27 cellular contexts compared by ENCODE assay signal in genomic region chr1:83512371-83513004, GRCh38.
DNase-seq lines count a peak whose midpoint lies in the region; ATAC-seq, FAIRE-seq and TF ChIP-seq lines count a peak whose summit lies in the region.
"Had no signal": no experiment of that assay in that cellular context is flagged by ENCODE, and none has a peak within 500 bp of the region (broad histone marks: within the 10 kb centered on the region; RNA-seq: fewer than 3 reads in every experiment).

No MANE protein-coding gene starts in this region.

- H3K27ac ChIP-seq in liver (ENCODE audit: low read depth in 1 of 2, low read length in 2 of 2) (no peak overlapping the region), HepG2 (ENCODE audit: extremely low read length, insufficient read depth, low read length) (no peak overlapping the region), SK-N-MC (peak overlapping the region; percentile 78), heart left ventricle (peak overlapping the region in 1 of 12 donors; percentile 32)
- H3K27ac ChIP-seq: ascending aorta; BLaER1 treated with 17β-estradiol and CSF1 and Interleukin-3, amounts not matched to agents 10 nM and 100 nM; pancreas; suprapubic skin had no signal

- TF ChIP-seq POLR2A in HepG2 (IDR thresholded peaks at IDR 0.05; ENCODE audit: insufficient read depth in 1 of 2, low read depth in 2 of 2, low read length in 2 of 2) (no peak), heart left ventricle (IDR thresholded peaks at IDR 0.05) (no peak)

- no peaks in the 10 kb centered on the region for H3K27me3 ChIP-seq in liver (ENCODE audit: control insufficient read depth in 4 of 4, insufficient read depth in 4 of 4, low read length in 3 of 4)
- H3K27me3 ChIP-seq in HepG2 (ENCODE audit: control insufficient read depth in 1 of 2, insufficient read depth in 2 of 2, low read length in 2 of 2) = no peaks in the 10 kb centered on the region
- H3K27me3 ChIP-seq in heart left ventricle = no peaks in the 10 kb centered on the region
- H3K27me3 ChIP-seq: ascending aorta; BLaER1 treated with 17β-estradiol and CSF1 and Interleukin-3, amounts not matched to agents 10 nM and 100 nM; pancreas; suprapubic skin had no signal

- TF ChIP-seq RAD21 in liver (IDR thresholded peaks at IDR 0.05) = peak; percentile 64 to 67
- no peak for TF ChIP-seq RAD21 in HepG2 (CRISPR knock-in tag; IDR thresholded peaks at IDR 0.05)

- H3K4me1 ChIP-seq in liver (ENCODE audit: control insufficient read depth in 4 of 4, insufficient read depth in 4 of 4, low read length in 3 of 4) (peaks cover 0 to 38% (median 31%) of the 10 kb centered on the region in 4 donors), HepG2 (ENCODE audit: insufficient read depth, low read length) (no peaks in the 10 kb centered on the region), heart left ventricle (peaks cover 0 to 44% (median 29%) of the 10 kb centered on the region in 12 donors)

- no peak overlapping the region for H2AFZ ChIP-seq in HepG2 (ENCODE audit: low read length)

- ATAC-seq in HepG2 (no peak), heart left ventricle (no peak)
- ATAC-seq in stimulated activated naive CD8-positive, alpha-beta T cell treated with anti-CD3 and anti-CD28 coated beads, Interleukin-15, Interleukin-2, amounts not matched to agents 100 U/mL and 50 U/mL, for 24 hours = no peak
- ATAC-seq: activated naive CD4-positive, alpha-beta T cell treated with anti-CD3 and anti-CD28 coated beads, Interleukin-2, amount 50 U/mL, for 72 hours; activated T-cell treated with anti-CD3 and anti-CD28 coated beads, Interleukin-2, amount 50 U/mL, for 72 hours; natural killer cell treated with Interleukin-12 subunit alpha and Interleukin-12 subunit beta and Interleukin-15 and Interleukin-18, amount 100 ng/mL, for 72 hours; pancreas; PC-3; sciatic nerve had no signal

- no peaks in the 10 kb centered on the region for H3K9me3 ChIP-seq in liver (ENCODE audit: control insufficient read depth in 4 of 4, low read length in 3 of 4)
- peaks cover 93% of the 10 kb centered on the region for H3K9me3 ChIP-seq in HepG2 (ENCODE audit: low read length)
- no peaks in the 10 kb centered on the region for H3K9me3 ChIP-seq in SK-N-MC (ENCODE audit: low read depth, low read length)
- no peaks in the 10 kb centered on the region for H3K9me3 ChIP-seq in heart left ventricle
- H3K9me3 ChIP-seq: ascending aorta; BLaER1 treated with 17β-estradiol and CSF1 and Interleukin-3, amounts not matched to agents 10 nM and 100 nM; pancreas; suprapubic skin had no signal

- 68% methylated on average over 2 of the region's 2 CpGs for WGBS in liver
- 19% methylated on average over 2 of the region's 2 CpGs for WGBS in HepG2 (ENCODE audit: low lambda C conversion rate)
- WGBS in heart left ventricle, 4 donors = 73 to 81% (median 76%) methylated on average over 2 of the region's 2 CpGs

- H4K20me1 ChIP-seq in HepG2 (ENCODE audit: insufficient read depth, low read length) = no peaks in the 10 kb centered on the region
- H4K20me1 ChIP-seq: BLaER1 treated with 17β-estradiol and CSF1 and Interleukin-3, amounts not matched to agents 10 nM and 100 nM had no signal

- H3K9ac ChIP-seq in liver (ENCODE audit: low read depth in 1 of 2, low read length in 2 of 2) (no peak overlapping the region), HepG2 (ENCODE audit: insufficient read depth, low read depth, low read length) (no peak overlapping the region), SK-N-MC (ENCODE audit: insufficient read length) (no peak overlapping the region)
- H3K9ac ChIP-seq: BLaER1 treated with 17β-estradiol and CSF1 and Interleukin-3, amounts not matched to agents 10 nM and 100 nM had no signal

- intact Hi-C loops in HepG2 (cut with micrococcal nuclease; ENCODE audit: unreplicated experiment) (no loop called here), heart left ventricle (cut with DNase I) (no loop called here)

- POLR2A ChIA-PET in HepG2 (lab: Yijun Ruan, JAX) = no interaction called here

- TF ChIP-seq CTCF in liver (IDR thresholded peaks at IDR 0.05; ENCODE audit: low read depth, low read length, missing input control) (peak; percentile 16), HepG2 (CRISPR knock-in tag; IDR thresholded peaks at IDR 0.05) (no peak), heart left ventricle (IDR thresholded peaks at IDR 0.05) (no peak)

- in situ Hi-C loops in HepG2 (cut with HindIII; ENCODE audit: extremely low pct_ligation_motif_present, low pct_unique_long_range_greater_than_20kb) = no loop called here

- H3K36me3 ChIP-seq in liver (ENCODE audit: control insufficient read depth in 4 of 4, insufficient read depth in 3 of 4, low read depth in 1 of 4, low read length in 3 of 4) (no peaks in the 10 kb centered on the region), HepG2 (replicated peaks in 1 of 2; ENCODE audit: control insufficient read depth in 1 of 2, insufficient read depth in 2 of 2, low read length in 2 of 2) (no peaks in the 10 kb centered on the region), SK-N-MC (ENCODE audit: insufficient read depth, low read length) (no peaks in the 10 kb centered on the region), heart left ventricle (no peaks in the 10 kb centered on the region)
- H3K36me3 ChIP-seq: ascending aorta; BLaER1 treated with 17β-estradiol and CSF1 and Interleukin-3, amounts not matched to agents 10 nM and 100 nM; pancreas; suprapubic skin had no signal

- no peaks in the 10 kb centered on the region for H3K79me2 ChIP-seq in HepG2 (ENCODE audit: insufficient read depth, low read length)

- BruUV-seq in HepG2 (replicated peaks; lab: Mats Ljungman, UMichigan) = no TSS peak

- no peak for TF ChIP-seq EP300 in HepG2 (IDR thresholded peaks at IDR 0.05; ENCODE audit: low read depth in 2 of 2, low read length in 2 of 2)
- TF ChIP-seq EP300 in HepG2 (CRISPR knock-in tag; IDR thresholded peaks at IDR 0.05; ENCODE audit: borderline replicate concordance) = no peak

- DNase-seq in HepG2 (ENCODE audit: low spot score) (no peak), NCI-H146 treated with DMSO at 0.1 percent for 48 hours (lab: John Stamatoyannopoulos, UW; ENCODE audit: unreplicated experiment) (peak; percentile 39), SK-N-MC (ENCODE audit: low read depth, low spot score) (no peak), heart left ventricle (no peak), COLO829 (ENCODE audit: low spot score) (no peak)
- DNase-seq in stimulated activated naive CD8-positive, alpha-beta T cell treated with anti-CD3 and anti-CD28 coated beads, Interleukin-15, Interleukin-2, amounts not matched to agents 100 U/mL and 50 U/mL, for 24 hours = no peak
- no peak for DNase-seq in effector CD8-positive, alpha-beta T cell (lab: John Stamatoyannopoulos, UW)
- DNase-seq: ACHN; activated CD4-positive, alpha-beta T cell treated with anti-CD3 and anti-CD28 coated beads for 1 hour; activated T-cell treated with anti-CD3 and anti-CD28 coated beads, Interleukin-2, amount 50 U/mL, for 72 hours; HCEC 1CT; kidney; NCI-H2029; NCI-H82; pancreas; PC-3; SHP77 treated with DMSO at 0.1 percent for 48 hours had no signal

- no peak for FAIRE-seq in HepG2 (lab: Jason Lieb, UNC)
- FAIRE-seq: frontal cortex, kidney, pancreas, TTC549, urothelium cell line had no signal

- CTCF ChIA-PET in HepG2 (lab: Yijun Ruan, JAX; ENCODE audit: low intra/inter-chr PET ratio, low total read pairs) = no interaction called here

- H3K4me2 ChIP-seq in HepG2 (ENCODE audit: low read depth, low read length) = no peak overlapping the region
- H3K4me2 ChIP-seq: BLaER1 treated with 17β-estradiol and CSF1 and Interleukin-3, amounts not matched to agents 10 nM and 100 nM had no signal

- H3K4me3 ChIP-seq in liver (ENCODE audit: low read depth in 1 of 3, low read length in 3 of 3) = no peak overlapping the region
- H3K4me3 ChIP-seq in HepG2 (replicated peaks in 1 of 3; ENCODE audit: insufficient read depth in 1 of 3, low read depth in 2 of 3, low read length in 3 of 3) = no peak overlapping the region
- H3K4me3 ChIP-seq in SK-N-MC = peak overlapping the region; percentile 42
- H3K4me3 ChIP-seq in heart left ventricle = no peak overlapping the region
- H3K4me3 ChIP-seq: ascending aorta; BLaER1 treated with 17β-estradiol and CSF1 and Interleukin-3, amounts not matched to agents 10 nM and 100 nM; pancreas; suprapubic skin had no signal

TF ChIP-seq in liver, 16 proteins besides CTCF, POLR2A, EP300 and RAD21 (continues in another document):
- TF ChIP-seq RXRA (IDR thresholded peaks at IDR 0.05) (no peak), HNF4A (conservative IDR thresholded peaks at IDR 0.05) (no peak)

TF ChIP-seq in HepG2, 621 proteins besides CTCF, POLR2A, EP300 and RAD21:
- no peak for TF ChIP-seq ATF1 (CRISPR knock-in tag; IDR thresholded peaks at IDR 0.05)
- no peak for TF ChIP-seq NCOA2 (CRISPR knock-in tag; IDR thresholded peaks at IDR 0.05)
- TF ChIP-seq CENPT (CRISPR knock-in tag; IDR thresholded peaks at IDR 0.05; ENCODE audit: low read depth) = no peak
